In genomic region chr11:63289658-63290057, GRCh38 we compare ENCODE assay signal across 1 cellular context.
TF ChIP-seq lines count a peak whose summit lies in the region.

No MANE protein-coding gene starts in this region.

TF ChIP-seq in HepG2, 621 proteins besides CTCF, POLR2A, EP300 and RAD21 (continued from another document):
- TF ChIP-seq PAXIP1 (CRISPR knock-in tag; conservative IDR thresholded peaks at IDR 0.05) = peak; percentile 86
- peak; percentile 68 for TF ChIP-seq NCOA2 (CRISPR knock-in tag; IDR thresholded peaks at IDR 0.05)
- peak; percentile 67 for TF ChIP-seq RARA (CRISPR knock-in tag; IDR thresholded peaks at IDR 0.05)
- peak; percentile 96 for TF ChIP-seq BCL6 (CRISPR knock-in tag; IDR thresholded peaks at IDR 0.05)
- no peak for TF ChIP-seq MYNN (CRISPR knock-in tag; IDR thresholded peaks at IDR 0.05; ENCODE audit: low read depth)
- peak; percentile 67 for TF ChIP-seq HNF4A (CRISPR knock-in tag; IDR thresholded peaks at IDR 0.05)
- peak; percentile 26 for TF ChIP-seq TBL1XR1 (IDR thresholded peaks at IDR 0.05; ENCODE audit: borderline replicate concordance, low read length, partially characterized antibody)
- TF ChIP-seq, protein P1, sequence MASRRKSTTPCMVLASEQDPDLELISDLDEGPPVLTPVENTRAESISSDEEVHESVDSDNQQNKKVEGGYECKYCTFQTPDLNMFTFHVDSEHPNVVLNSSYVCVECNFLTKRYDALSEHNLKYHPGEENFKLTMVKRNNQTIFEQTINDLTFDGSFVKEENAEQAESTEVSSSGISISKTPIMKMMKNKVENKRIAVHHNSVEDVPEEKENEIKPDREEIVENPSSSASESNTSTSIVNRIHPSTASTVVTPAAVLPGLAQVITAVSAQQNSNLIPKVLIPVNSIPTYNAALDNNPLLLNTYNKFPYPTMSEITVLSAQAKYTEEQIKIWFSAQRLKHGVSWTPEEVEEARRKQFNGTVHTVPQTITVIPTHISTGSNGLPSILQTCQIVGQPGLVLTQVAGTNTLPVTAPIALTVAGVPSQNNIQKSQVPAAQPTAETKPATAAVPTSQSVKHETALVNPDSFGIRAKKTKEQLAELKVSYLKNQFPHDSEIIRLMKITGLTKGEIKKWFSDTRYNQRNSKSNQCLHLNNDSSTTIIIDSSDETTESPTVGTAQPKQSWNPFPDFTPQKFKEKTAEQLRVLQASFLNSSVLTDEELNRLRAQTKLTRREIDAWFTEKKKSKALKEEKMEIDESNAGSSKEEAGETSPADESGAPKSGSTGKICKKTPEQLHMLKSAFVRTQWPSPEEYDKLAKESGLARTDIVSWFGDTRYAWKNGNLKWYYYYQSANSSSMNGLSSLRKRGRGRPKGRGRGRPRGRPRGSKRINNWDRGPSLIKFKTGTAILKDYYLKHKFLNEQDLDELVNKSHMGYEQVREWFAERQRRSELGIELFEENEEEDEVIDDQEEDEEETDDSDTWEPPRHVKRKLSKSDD (CRISPR knock-in tag; IDR thresholded peaks at IDR 0.05; ENCODE audit: low read depth) = no peak
- no peak for TF ChIP-seq NCOA5 (CRISPR knock-in tag; IDR thresholded peaks at IDR 0.05)
- TF ChIP-seq, protein P2, sequence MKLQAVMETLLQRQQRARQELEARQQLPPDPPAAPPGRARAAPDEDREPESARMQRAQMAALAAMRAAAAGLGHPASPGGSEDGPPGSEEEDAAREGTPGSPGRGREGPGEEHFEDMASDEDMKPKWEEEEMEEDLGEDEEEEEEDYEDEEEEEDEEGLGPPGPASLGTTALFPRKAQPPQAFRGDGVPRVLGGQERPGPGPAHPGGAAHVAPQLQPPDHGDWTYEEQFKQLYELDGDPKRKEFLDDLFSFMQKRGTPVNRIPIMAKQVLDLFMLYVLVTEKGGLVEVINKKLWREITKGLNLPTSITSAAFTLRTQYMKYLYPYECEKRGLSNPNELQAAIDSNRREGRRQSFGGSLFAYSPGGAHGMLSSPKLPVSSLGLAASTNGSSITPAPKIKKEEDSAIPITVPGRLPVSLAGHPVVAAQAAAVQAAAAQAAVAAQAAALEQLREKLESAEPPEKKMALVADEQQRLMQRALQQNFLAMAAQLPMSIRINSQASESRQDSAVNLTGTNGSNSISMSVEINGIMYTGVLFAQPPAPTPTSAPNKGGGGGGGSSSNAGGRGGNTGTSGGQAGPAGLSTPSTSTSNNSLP (IDR thresholded peaks at IDR 0.05; ENCODE audit: low read depth, low read length) = peak; percentile 82
- TF ChIP-seq, protein P3, sequence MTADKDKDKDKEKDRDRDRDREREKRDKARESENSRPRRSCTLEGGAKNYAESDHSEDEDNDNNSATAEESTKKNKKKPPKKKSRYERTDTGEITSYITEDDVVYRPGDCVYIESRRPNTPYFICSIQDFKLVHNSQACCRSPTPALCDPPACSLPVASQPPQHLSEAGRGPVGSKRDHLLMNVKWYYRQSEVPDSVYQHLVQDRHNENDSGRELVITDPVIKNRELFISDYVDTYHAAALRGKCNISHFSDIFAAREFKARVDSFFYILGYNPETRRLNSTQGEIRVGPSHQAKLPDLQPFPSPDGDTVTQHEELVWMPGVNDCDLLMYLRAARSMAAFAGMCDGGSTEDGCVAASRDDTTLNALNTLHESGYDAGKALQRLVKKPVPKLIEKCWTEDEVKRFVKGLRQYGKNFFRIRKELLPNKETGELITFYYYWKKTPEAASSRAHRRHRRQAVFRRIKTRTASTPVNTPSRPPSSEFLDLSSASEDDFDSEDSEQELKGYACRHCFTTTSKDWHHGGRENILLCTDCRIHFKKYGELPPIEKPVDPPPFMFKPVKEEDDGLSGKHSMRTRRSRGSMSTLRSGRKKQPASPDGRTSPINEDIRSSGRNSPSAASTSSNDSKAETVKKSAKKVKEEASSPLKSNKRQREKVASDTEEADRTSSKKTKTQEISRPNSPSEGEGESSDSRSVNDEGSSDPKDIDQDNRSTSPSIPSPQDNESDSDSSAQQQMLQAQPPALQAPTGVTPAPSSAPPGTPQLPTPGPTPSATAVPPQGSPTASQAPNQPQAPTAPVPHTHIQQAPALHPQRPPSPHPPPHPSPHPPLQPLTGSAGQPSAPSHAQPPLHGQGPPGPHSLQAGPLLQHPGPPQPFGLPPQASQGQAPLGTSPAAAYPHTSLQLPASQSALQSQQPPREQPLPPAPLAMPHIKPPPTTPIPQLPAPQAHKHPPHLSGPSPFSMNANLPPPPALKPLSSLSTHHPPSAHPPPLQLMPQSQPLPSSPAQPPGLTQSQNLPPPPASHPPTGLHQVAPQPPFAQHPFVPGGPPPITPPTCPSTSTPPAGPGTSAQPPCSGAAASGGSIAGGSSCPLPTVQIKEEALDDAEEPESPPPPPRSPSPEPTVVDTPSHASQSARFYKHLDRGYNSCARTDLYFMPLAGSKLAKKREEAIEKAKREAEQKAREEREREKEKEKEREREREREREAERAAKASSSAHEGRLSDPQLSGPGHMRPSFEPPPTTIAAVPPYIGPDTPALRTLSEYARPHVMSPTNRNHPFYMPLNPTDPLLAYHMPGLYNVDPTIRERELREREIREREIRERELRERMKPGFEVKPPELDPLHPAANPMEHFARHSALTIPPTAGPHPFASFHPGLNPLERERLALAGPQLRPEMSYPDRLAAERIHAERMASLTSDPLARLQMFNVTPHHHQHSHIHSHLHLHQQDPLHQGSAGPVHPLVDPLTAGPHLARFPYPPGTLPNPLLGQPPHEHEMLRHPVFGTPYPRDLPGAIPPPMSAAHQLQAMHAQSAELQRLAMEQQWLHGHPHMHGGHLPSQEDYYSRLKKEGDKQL (CRISPR knock-in tag; IDR thresholded peaks at IDR 0.05; ENCODE audit: low read depth) = 0 out of 2 replicates have a peak, but pooled peaks have one; percentile 26
- no peak for TF ChIP-seq ZNF350 (CRISPR knock-in tag; IDR thresholded peaks at IDR 0.05; ENCODE audit: borderline replicate concordance, low read depth)
- 0 out of 2 replicates have a peak, but pooled peaks have one; percentile 29 for TF ChIP-seq DPF2 (CRISPR knock-in tag; IDR thresholded peaks at IDR 0.05; ENCODE audit: borderline replicate concordance, low read depth)
- no peak for TF ChIP-seq SRSF4 (IDR thresholded peaks at IDR 0.05; ENCODE audit: low read depth, low read length, poor library complexity, severe bottlenecking)
TF ChIP-seq in HepG2: peak in this region for 33.
